Comparison of ENCODE assay signal across 2 cellular contexts in the genomic region with DNA sequence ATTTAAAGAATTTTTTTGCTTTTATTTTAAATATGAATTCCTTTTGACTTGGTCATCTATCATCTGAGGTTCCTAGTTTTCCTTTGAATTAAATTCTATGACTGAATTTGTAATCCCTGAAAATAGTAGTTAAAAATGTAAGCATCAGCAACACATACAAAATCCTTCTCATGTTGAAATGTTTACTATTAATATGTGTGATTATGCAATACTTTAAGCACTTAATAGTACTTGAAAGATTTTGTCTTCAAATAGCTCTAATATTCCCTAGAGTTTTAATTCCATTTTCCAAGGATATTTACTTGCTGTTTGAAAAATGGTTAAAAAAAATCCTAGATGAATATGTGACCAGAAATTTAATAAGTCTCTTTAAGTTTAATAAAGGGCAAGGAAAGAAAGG.
TF ChIP-seq lines count a peak whose summit lies in the region.

No MANE protein-coding gene starts in this region.

TF ChIP-seq in HepG2, 621 proteins besides CTCF, POLR2A, EP300 and RAD21:
- TF ChIP-seq CEBPZ (IDR thresholded peaks at IDR 0.05; ENCODE audit: low read length) (no peak), ZSCAN12 (CRISPR knock-in tag; IDR thresholded peaks at IDR 0.05) (no peak), CEBPB (IDR thresholded peaks at IDR 0.05; ENCODE audit: borderline replicate concordance, low read depth, low read length) (peak; percentile 79), MXI1 (IDR thresholded peaks at IDR 0.05; ENCODE audit: borderline replicate concordance, low read depth, low read length) (no peak), LCORL (IDR thresholded peaks at IDR 0.05) (no peak), LCORL (CRISPR knock-in tag; IDR thresholded peaks at IDR 0.05) (no peak), ZNF329 (CRISPR knock-in tag; IDR thresholded peaks at IDR 0.05; ENCODE audit: low read depth) (no peak), CEBPG (CRISPR knock-in tag; IDR thresholded peaks at IDR 0.05) (0 out of 2 replicates have a peak, but pooled peaks have one; percentile 7), ZNF780A (CRISPR knock-in tag; IDR thresholded peaks at IDR 0.05) (no peak)
- TF ChIP-seq, protein P1, sequence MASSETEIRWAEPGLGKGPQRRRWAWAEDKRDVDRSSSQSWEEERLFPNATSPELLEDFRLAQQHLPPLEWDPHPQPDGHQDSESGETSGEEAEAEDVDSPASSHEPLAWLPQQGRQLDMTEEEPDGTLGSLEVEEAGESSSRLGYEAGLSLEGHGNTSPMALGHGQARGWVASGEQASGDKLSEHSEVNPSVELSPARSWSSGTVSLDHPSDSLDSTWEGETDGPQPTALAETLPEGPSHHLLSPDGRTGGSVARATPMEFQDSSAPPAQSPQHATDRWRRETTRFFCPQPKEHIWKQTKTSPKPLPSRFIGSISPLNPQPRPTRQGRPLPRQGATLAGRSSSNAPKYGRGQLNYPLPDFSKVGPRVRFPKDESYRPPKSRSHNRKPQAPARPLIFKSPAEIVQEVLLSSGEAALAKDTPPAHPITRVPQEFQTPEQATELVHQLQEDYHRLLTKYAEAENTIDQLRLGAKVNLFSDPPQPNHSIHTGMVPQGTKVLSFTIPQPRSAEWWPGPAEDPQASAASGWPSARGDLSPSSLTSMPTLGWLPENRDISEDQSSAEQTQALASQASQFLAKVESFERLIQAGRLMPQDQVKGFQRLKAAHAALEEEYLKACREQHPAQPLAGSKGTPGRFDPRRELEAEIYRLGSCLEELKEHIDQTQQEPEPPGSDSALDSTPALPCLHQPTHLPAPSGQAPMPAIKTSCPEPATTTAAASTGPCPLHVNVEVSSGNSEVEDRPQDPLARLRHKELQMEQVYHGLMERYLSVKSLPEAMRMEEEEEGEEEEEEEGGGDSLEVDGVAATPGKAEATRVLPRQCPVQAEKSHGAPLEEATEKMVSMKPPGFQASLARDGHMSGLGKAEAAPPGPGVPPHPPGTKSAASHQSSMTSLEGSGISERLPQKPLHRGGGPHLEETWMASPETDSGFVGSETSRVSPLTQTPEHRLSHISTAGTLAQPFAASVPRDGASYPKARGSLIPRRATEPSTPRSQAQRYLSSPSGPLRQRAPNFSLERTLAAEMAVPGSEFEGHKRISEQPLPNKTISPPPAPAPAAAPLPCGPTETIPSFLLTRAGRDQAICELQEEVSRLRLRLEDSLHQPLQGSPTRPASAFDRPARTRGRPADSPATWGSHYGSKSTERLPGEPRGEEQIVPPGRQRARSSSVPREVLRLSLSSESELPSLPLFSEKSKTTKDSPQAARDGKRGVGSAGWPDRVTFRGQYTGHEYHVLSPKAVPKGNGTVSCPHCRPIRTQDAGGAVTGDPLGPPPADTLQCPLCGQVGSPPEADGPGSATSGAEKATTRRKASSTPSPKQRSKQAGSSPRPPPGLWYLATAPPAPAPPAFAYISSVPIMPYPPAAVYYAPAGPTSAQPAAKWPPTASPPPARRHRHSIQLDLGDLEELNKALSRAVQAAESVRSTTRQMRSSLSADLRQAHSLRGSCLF (CRISPR knock-in tag; IDR thresholded peaks at IDR 0.05; ENCODE audit: borderline replicate concordance): no peak
TF ChIP-seq in HepG2: peak in this region for 2.

TF ChIP-seq in K562, 482 proteins besides CTCF, POLR2A, EP300 and RAD21:
- TF ChIP-seq CEBPG (CRISPR knock-in tag; IDR thresholded peaks at IDR 0.05) (no peak), CEBPG (tag; conservative IDR thresholded peaks at IDR 0.05 in 1 of 2, IDR thresholded peaks at IDR 0.05 in 1 of 2) (peak; percentile 51 to 82; a peak in 3 of 4 replicates), ATF3 (IDR thresholded peaks at IDR 0.05) (0 out of 2 replicates have a peak, but pooled peaks have one; percentile 7), ATF3 (CRISPR knock-in tag; conservative IDR thresholded peaks at IDR 0.05) (no peak), CEBPB (tag; IDR thresholded peaks at IDR 0.05) (peak; percentile 72), RBM17 (IDR thresholded peaks at IDR 0.05; ENCODE audit: borderline replicate concordance, low read depth, low read length) (no peak)
